ENCODE assay signal across 8 cellular contexts in the genomic region with DNA sequence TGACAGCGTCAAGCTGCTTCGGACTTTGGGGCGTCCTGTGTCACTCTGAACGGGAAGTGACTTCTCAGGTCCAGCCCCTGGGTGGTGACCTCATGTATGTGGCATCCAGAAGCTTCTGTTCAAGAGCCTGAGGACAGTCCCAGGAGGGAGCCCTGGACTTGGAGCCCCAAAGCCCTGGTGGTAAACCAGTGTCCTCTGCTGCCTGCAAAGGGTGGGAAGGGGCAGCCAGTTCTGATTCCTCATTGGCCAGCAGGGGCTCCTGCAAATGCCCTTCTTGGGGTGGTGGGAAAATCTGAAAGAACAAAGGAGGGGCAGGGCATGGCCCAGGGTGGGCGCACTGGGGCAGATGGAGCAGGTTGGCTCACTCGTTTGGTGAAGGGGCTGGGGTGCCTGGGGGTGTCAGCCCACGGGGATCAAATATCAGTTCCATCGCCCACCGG. TPM values are rescaled to one million over a fixed set of nuclear protein-coding genes. Genes with fewer than 3 reads are reported as not detected.
DNase-seq lines count a peak whose midpoint lies in the region; ATAC-seq and TF ChIP-seq lines count a peak whose summit lies in the region.
"Had no signal": no experiment of that assay in that cellular context is flagged by ENCODE, and none has a peak within 500 bp of the region (broad histone marks: within the 10 kb centered on the region; RNA-seq: fewer than 3 reads in every experiment).

No MANE protein-coding gene starts in this region.

- DNase-seq in body of pancreas (peak; percentile 73 to 84 (median 79)), left kidney (ENCODE audit: low read depth, low spot score) (peak; percentile 52), thoracic aorta (ENCODE audit: low spot score) (peak; percentile 25), HuH-7 (ENCODE audit: low spot score) (no peak), NCI-H1092 treated with DMSO at 0.1 percent for 48 hours (lab: John Stamatoyannopoulos, UW) (no peak), BE2C (no peak)
- DNase-seq: activated effector memory CD4-positive, alpha-beta T cell treated with Interleukin-2 at 50 U/mL for 16 hours had no signal

- H3K27ac ChIP-seq in body of pancreas (peak overlapping the region; percentile 97 to 100 (median 99)), thoracic aorta (peak overlapping the region; percentile 91 to 94)

- intact Hi-C loops in body of pancreas (cut with DNase I): no loop called here

- H3K9me3 ChIP-seq in body of pancreas (no peaks in the 10 kb centered on the region), thoracic aorta (no peaks in the 10 kb centered on the region), BE2C (no peaks in the 10 kb centered on the region)

- H3K4me3 ChIP-seq in body of pancreas (no peak overlapping the region), thoracic aorta (peak overlapping the region; percentile 83), BE2C (ENCODE audit: low read depth, low read length) (no peak overlapping the region)

- peaks cover 0 to 2% of the 10 kb centered on the region in 2 donors for H3K36me3 ChIP-seq in body of pancreas (replicated peaks in 1 of 2; ENCODE audit: insufficient read depth in 1 of 2, low read depth in 2 of 2)
- H3K36me3 ChIP-seq in thoracic aorta: peaks cover 13% of the 10 kb centered on the region
- H3K36me3 ChIP-seq in BE2C: no peaks in the 10 kb centered on the region

- 50 to 58% methylated on average over 9 of the region's 9 CpGs for WGBS in body of pancreas, 2 donors

- TF ChIP-seq CTCF in body of pancreas (IDR thresholded peaks at IDR 0.05) (no peak), thoracic aorta (IDR thresholded peaks at IDR 0.05) (no peak), BE2C (IDR thresholded peaks at IDR 0.05; ENCODE audit: low read depth, low read length) (no peak)

- H3K27me3 ChIP-seq in body of pancreas (no peaks in the 10 kb centered on the region), thoracic aorta (replicated peaks; ENCODE audit: insufficient read depth) (no peaks in the 10 kb centered on the region), BE2C (peaks cover 12% of the 10 kb centered on the region)

- no peak; the same call in 1 of the 2 replicates for TF ChIP-seq EP300 in Ishikawa (IDR thresholded peaks at IDR 0.05; ENCODE audit: borderline replicate concordance)

- TF ChIP-seq RAD21 in Ishikawa (IDR thresholded peaks at IDR 0.05; ENCODE audit: low read depth): no peak

- peak in 2 of 3 donors; percentile 2 to 51 for TF ChIP-seq POLR2A in body of pancreas (IDR thresholded peaks at IDR 0.05)

- ATAC-seq in body of pancreas (peak; percentile 54), thoracic aorta (ENCODE audit: insufficient number of reproducible peaks, low FRiP score, low read depth) (peak; percentile 69)

- H3K4me1 ChIP-seq in body of pancreas: peaks cover 31% of the 10 kb centered on the region
- H3K4me1 ChIP-seq in thoracic aorta (ENCODE audit: control insufficient read depth in 1 of 2, low read depth in 2 of 2): peaks cover 14 to 36% of the 10 kb centered on the region in 2 donors
- peaks cover 5% of the 10 kb centered on the region; the same call in 1 of the 2 replicates for H3K4me1 ChIP-seq in BE2C

TF ChIP-seq in Ishikawa, 13 proteins besides CTCF, POLR2A, EP300 and RAD21:
- 0 out of 2 replicates have a peak, but pooled peaks have one; percentile 36 for TF ChIP-seq TEAD4 (IDR thresholded peaks at IDR 0.05)
- no peak for TF ChIP-seq CEBPB (IDR thresholded peaks at IDR 0.05)
- no peak for TF ChIP-seq FOXM1 (IDR thresholded peaks at IDR 0.05; ENCODE audit: borderline replicate concordance, low read depth)

RNA-seq across cellular contexts. Expression of a gene that starts 1.6 kb away (rescaled TPM):
- total RNA-seq in body of pancreas: 1 to 10 TPM; 4.0 to 5.2 TPM
- 10 to 100 TPM in 1 of 2 donors, 1 to 10 TPM in 1; 3.7 to 16.2 TPM for total RNA-seq in thoracic aorta
- not detected for polyA plus RNA-seq in BE2C (2012; ENCODE audit: insufficient read depth, insufficient read length, low read depth)

RNA-seq across cellular contexts. Expression of a gene that starts 13.4 kb away (rescaled TPM):
- 1 to 10 TPM; 1.0 to 3.6 TPM for total RNA-seq in body of pancreas
- total RNA-seq in thoracic aorta: not detected
- not detected for polyA plus RNA-seq in BE2C (2012; ENCODE audit: insufficient read depth, insufficient read length, low read depth)

RNA-seq across cellular contexts. Expression of a gene that starts 55.7 kb away (rescaled TPM):
- total RNA-seq in body of pancreas (10 to 100 TPM; 19.2 to 29.3 TPM), thoracic aorta (10 to 100 TPM; 14.1 to 23.6 TPM)
- 1.8 TPM for polyA plus RNA-seq in BE2C (2012; ENCODE audit: insufficient read depth, insufficient read length, low read depth)

Comparison
In these comparisons a context has a peak if more than half of its experiments do, and no peak if none do; other contexts are left out.
1. DNase-seq: peak in body of pancreas (4 of 4), left kidney (single experiment) and thoracic aorta (single experiment); none in HuH-7 (single experiment), NCI-H1092 treated with DMSO at 0.1 percent for 48 hours (single experiment) and BE2C (single experiment).